Comparison of ENCODE assay signal across 20 cellular contexts in the genomic region with DNA sequence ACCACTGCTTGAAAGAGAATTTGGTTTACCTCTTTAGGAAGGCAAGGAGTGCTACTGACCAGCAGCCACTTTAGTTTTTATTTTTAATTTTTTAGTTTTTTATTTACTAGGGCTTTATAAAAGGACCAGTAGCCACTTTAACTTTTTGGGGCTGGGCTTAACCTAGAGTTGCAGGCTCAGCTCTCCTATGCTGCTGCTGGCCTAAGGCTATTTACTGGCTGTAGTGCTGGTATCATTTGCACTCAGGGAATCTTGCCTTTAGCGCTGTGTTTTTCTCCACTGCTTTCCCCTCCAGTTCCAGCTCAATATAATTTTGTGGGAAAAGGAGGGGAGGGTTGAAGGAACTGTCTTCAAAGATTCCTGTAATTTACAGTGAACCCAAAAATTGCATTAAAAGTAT. TPM values are rescaled to one million over a fixed set of nuclear protein-coding genes. Genes with fewer than 3 reads are reported as not detected.
DNase-seq lines count a peak whose midpoint lies in the region; FAIRE-seq and TF ChIP-seq lines count a peak whose summit lies in the region.
"Had no signal": no experiment of that assay in that cellular context is flagged by ENCODE, and none has a peak within 500 bp of the region (broad histone marks: within the 10 kb centered on the region; RNA-seq: fewer than 3 reads in every experiment).

No MANE protein-coding gene starts in this region.

- intact Hi-C loops in endothelial cell of umbilical vein (cut with micrococcal nuclease) = no loop called here

- POLR2A ChIA-PET in endothelial cell of umbilical vein (lab: Charles Lee) = interaction anchor here (1.0 kb wide), 1 partner anchor 10 kb away, joined by 3 read pairs; no protein-coding TSS in a partner anchor

- H3K14ac ChIP-seq in trophoblast cell (ENCODE audit: low read length) = no peak overlapping the region

- H2BK120ac ChIP-seq in trophoblast cell (ENCODE audit: insufficient read depth, low read length, poor library complexity) = no peak overlapping the region

- H4K20me1 ChIP-seq in endothelial cell of umbilical vein (replicated peaks; ENCODE audit: control insufficient read depth, extremely low read depth, insufficient read depth, low read length) = no peaks in the 10 kb centered on the region

- no peak overlapping the region for H3K4me3 ChIP-seq in H7 (ENCODE audit: insufficient read depth, low read depth, low read length)
- H3K4me3 ChIP-seq in endothelial cell of umbilical vein (replicated peaks in 1 of 3; ENCODE audit: insufficient read depth in 1 of 3, low read depth in 1 of 3, low read length in 3 of 3) = no peak overlapping the region
- no peak overlapping the region for H3K4me3 ChIP-seq in trophoblast cell (ENCODE audit: low read depth, low read length)
- H3K4me3 ChIP-seq: A549; BLaER1 treated with 17β-estradiol and CSF1 and Interleukin-3, amounts not matched to agents 10 nM and 100 nM had no signal

- TF ChIP-seq POLR2A in endothelial cell of umbilical vein (IDR thresholded peaks at IDR 0.05; ENCODE audit: low read depth, low read length) = no peak

- H3K27me3 ChIP-seq in H7 (ENCODE audit: control insufficient read depth, insufficient read depth, low read length) (no peaks in the 10 kb centered on the region), endothelial cell of umbilical vein (ENCODE audit: control insufficient read depth in 2 of 2, insufficient read depth in 2 of 2, low read length in 2 of 2) (no peaks in the 10 kb centered on the region), trophoblast cell (ENCODE audit: insufficient read depth, low read length) (no peaks in the 10 kb centered on the region)
- H3K27me3 ChIP-seq: BLaER1 treated with 17β-estradiol and CSF1 and Interleukin-3, amounts not matched to agents 10 nM and 100 nM had no signal

- CTCF ChIA-PET in endothelial cell of umbilical vein (lab: Charles Lee) = interaction anchor here (1.1 to 3.7 kb wide), 2 partner anchors 8 to 10 kb away, joined by 4 to 25 read pairs; no protein-coding TSS in a partner anchor

- H2AFZ ChIP-seq in endothelial cell of umbilical vein (ENCODE audit: low read depth, low read length) (no peak overlapping the region), trophoblast cell (ENCODE audit: insufficient read depth, low read length, poor library complexity) (no peak overlapping the region)

- no peaks in the 10 kb centered on the region for H3K79me1 ChIP-seq in trophoblast cell (ENCODE audit: low read length)

- H2BK12ac ChIP-seq in trophoblast cell (ENCODE audit: low read length) = no peak overlapping the region

- peak; percentile 1 for DNase-seq in H7
- no peak for DNase-seq in endothelial cell of umbilical vein (ENCODE audit: low read depth, low spot score)
- DNase-seq in trophoblast cell = peak; percentile 55 to 71
- DNase-seq in HUDEP-2 (lab: John Stamatoyannopoulos, UW; ENCODE audit: unreplicated experiment in 76 of 76) = no peak
- no peak for DNase-seq in NCI-H82 (lab: John Stamatoyannopoulos, UW)
- DNase-seq: AML-193; Caco-2; Calu3; CD4-positive, alpha-beta T cell; CD8-positive, alpha-beta T cell; DMS79 treated with DMSO at 0.1 percent for 48 hours; GF-D8 had no signal

- no peak overlapping the region for H4K12ac ChIP-seq in trophoblast cell (ENCODE audit: low read depth, low read length)

- no peak overlapping the region for H3K9ac ChIP-seq in endothelial cell of umbilical vein (replicated peaks; ENCODE audit: extremely low read depth, insufficient read depth, low read length)
- no peak overlapping the region for H3K9ac ChIP-seq in trophoblast cell (ENCODE audit: low read length)
- H3K9ac ChIP-seq: BLaER1 treated with 17β-estradiol and CSF1 and Interleukin-3, amounts not matched to agents 10 nM and 100 nM had no signal

- no peak overlapping the region for H4K91ac ChIP-seq in trophoblast cell (ENCODE audit: low read depth, low read length)

- H3K18ac ChIP-seq in trophoblast cell (ENCODE audit: low read length) = no peak overlapping the region

- dilution Hi-C loops in endothelial cell of umbilical vein (cut with MboI; ENCODE audit: extremely low pct_ligation_motif_present, low sequenced_read_pairs) = no loop called here

- peak overlapping the region; percentile 42 for H3K27ac ChIP-seq in endothelial cell of umbilical vein (ENCODE audit: insufficient read depth, low read depth, low read length)
- no peak overlapping the region for H3K27ac ChIP-seq in trophoblast cell (ENCODE audit: low read depth, low read length)
- H3K27ac ChIP-seq: 22Rv1; A549; BLaER1 treated with 17β-estradiol and CSF1 and Interleukin-3, amounts not matched to agents 10 nM and 100 nM; C4-2B had no signal

- no peak overlapping the region for H2BK5ac ChIP-seq in trophoblast cell (ENCODE audit: low read depth, low read length, poor library complexity)

- no peaks in the 10 kb centered on the region for H3K9me3 ChIP-seq in endothelial cell of umbilical vein (replicated peaks; ENCODE audit: control insufficient read depth, insufficient read depth, low read length)
- H3K9me3 ChIP-seq in trophoblast cell (ENCODE audit: insufficient read depth, low read depth, low read length) = peaks cover 4% of the 10 kb centered on the region
- H3K9me3 ChIP-seq: Caco-2 had no signal

- no TSS peak for BruUV-seq in endothelial cell of umbilical vein (replicated peaks; lab: Mats Ljungman, UMichigan)

- peaks cover 13% of the 10 kb centered on the region for H3K4me1 ChIP-seq in endothelial cell of umbilical vein (ENCODE audit: control insufficient read depth, extremely low read depth, insufficient read depth, low read length)
- peaks cover 0 to 7% of the 10 kb centered on the region in 2 experiments for H3K4me1 ChIP-seq in trophoblast cell (ENCODE audit: control insufficient read depth in 1 of 2, insufficient read depth in 2 of 2, low read length in 2 of 2)
- H3K4me1 ChIP-seq: A549, Caco-2 had no signal

- H3K79me2 ChIP-seq in endothelial cell of umbilical vein (ENCODE audit: control insufficient read depth, insufficient read depth, low read length) (no peaks in the 10 kb centered on the region), trophoblast cell (ENCODE audit: control insufficient read depth, insufficient read depth, low read length, poor library complexity) (no peaks in the 10 kb centered on the region)

- H3K9me1 ChIP-seq in endothelial cell of umbilical vein (replicated peaks; ENCODE audit: control insufficient read depth, extremely low read depth, insufficient read depth, low read length) = no peaks in the 10 kb centered on the region

- no peak overlapping the region for H3K23ac ChIP-seq in trophoblast cell (ENCODE audit: low read length)

- no peak overlapping the region for H3K4ac ChIP-seq in trophoblast cell (ENCODE audit: low read depth, low read length)

- WGBS in trophoblast cell (ENCODE audit: extremely low coverage, insufficient coverage, insufficient read length) = no CpG with 5 or more reads among the region's 1 CpG

- H3K36me3 ChIP-seq in H7 (replicated peaks; ENCODE audit: control insufficient read depth, insufficient read depth, low read length) (peaks cover 10% of the 10 kb centered on the region), endothelial cell of umbilical vein (ENCODE audit: control insufficient read depth in 2 of 2, extremely low read depth in 1 of 2, insufficient read depth in 2 of 2, low read length in 2 of 2) (peaks cover 21 to 38% of the 10 kb centered on the region in 2 experiments), trophoblast cell (ENCODE audit: control insufficient read depth in 1 of 2, insufficient read depth in 2 of 2, low read length in 2 of 2) (peaks cover 22 to 37% of the 10 kb centered on the region in 2 experiments)

- FAIRE-seq in endothelial cell of umbilical vein (lab: Jason Lieb, UNC) = no peak
- FAIRE-seq: A549, D721Med, G401.6, GM12891, GM19239 had no signal

- H2AK5ac ChIP-seq in trophoblast cell (ENCODE audit: low read length) = no peak overlapping the region

- H3K4me2 ChIP-seq in endothelial cell of umbilical vein (ENCODE audit: insufficient read depth, low read length) = no peak overlapping the region
- H3K4me2 ChIP-seq in trophoblast cell (ENCODE audit: low read length) = no peak overlapping the region
- H3K4me2 ChIP-seq: A549; BLaER1 treated with 17β-estradiol and CSF1 and Interleukin-3, amounts not matched to agents 10 nM and 100 nM had no signal

- H4K8ac ChIP-seq in trophoblast cell (ENCODE audit: low read depth, low read length) = no peak overlapping the region

- no peak for TF ChIP-seq CTCF in endothelial cell of umbilical vein (IDR thresholded peaks at IDR 0.05; ENCODE audit: extremely low read depth in 1 of 2, insufficient read depth in 1 of 2, low read depth in 1 of 2, low read length in 2 of 2)

TF ChIP-seq in endothelial cell of umbilical vein, 7 proteins besides CTCF, POLR2A, EP300 and RAD21 (continues in another document):
- TF ChIP-seq, protein P1, sequence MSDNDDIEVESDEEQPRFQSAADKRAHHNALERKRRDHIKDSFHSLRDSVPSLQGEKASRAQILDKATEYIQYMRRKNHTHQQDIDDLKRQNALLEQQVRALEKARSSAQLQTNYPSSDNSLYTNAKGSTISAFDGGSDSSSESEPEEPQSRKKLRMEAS (IDR thresholded peaks at IDR 0.05; ENCODE audit: insufficient read depth, insufficient read length) = no peak
- TF ChIP-seq JUN (IDR thresholded peaks at IDR 0.05; ENCODE audit: borderline replicate concordance, insufficient read depth, insufficient read length, low read depth) = no peak
- no peak for TF ChIP-seq MYC (IDR thresholded peaks at IDR 0.05; ENCODE audit: low read depth, low read length)

RNA-seq across cellular contexts. Expression of a gene that starts 13.4 kb away (rescaled TPM):
- total RNA-seq in H7 (2014; rRNA removed; shearing (Covaris generic)) = 36.1 and 38.0 TPM in 2 replicates
- total RNA-seq in endothelial cell of umbilical vein = 60.7 and 67.1 TPM in 2 replicates
- polyA plus RNA-seq in endothelial cell of umbilical vein = 67.5 and 81.3 TPM in 2 replicates
- 50.2 and 60.3 TPM in 2 replicates for polyA plus RNA-seq in endothelial cell of umbilical vein (2011; cell fraction: cytosol; rRNA removed)
- polyA plus RNA-seq in endothelial cell of umbilical vein (2011; cell fraction: nucleus; rRNA removed) = 161 and 206 TPM in 2 replicates
- 51.9 and 57.0 TPM in 2 replicates for polyA plus RNA-seq in endothelial cell of umbilical vein (2012)
- 74.0 and 76.0 TPM in 2 replicates for polyA minus RNA-seq in endothelial cell of umbilical vein
- 15.3 TPM for polyA minus RNA-seq in endothelial cell of umbilical vein (2011; cell fraction: cytosol; rRNA and poly(A)+ RNA removed)
- 57.5 and 66.8 TPM in 2 replicates for polyA minus RNA-seq in endothelial cell of umbilical vein (2011; cell fraction: nucleus; rRNA and poly(A)+ RNA removed)
- 16.8 and 17.5 TPM in 2 replicates for polyA plus RNA-seq in trophoblast cell (2013)

RNA-seq across cellular contexts. Expression of a gene that starts 18.4 kb away (rescaled TPM):
- total RNA-seq in H7 (2014; rRNA removed; shearing (Covaris generic)) = 9.5 and 10.6 TPM in 2 replicates
- 7.0 TPM in 2 replicates for total RNA-seq in endothelial cell of umbilical vein
- polyA plus RNA-seq in endothelial cell of umbilical vein = 11.8 and 13.7 TPM in 2 replicates
- polyA plus RNA-seq in endothelial cell of umbilical vein (2011; cell fraction: cytosol; rRNA removed) = 6.6 and 6.9 TPM in 2 replicates
- 63.3 and 69.4 TPM in 2 replicates for polyA plus RNA-seq in endothelial cell of umbilical vein (2011; cell fraction: nucleus; rRNA removed)
- polyA plus RNA-seq in endothelial cell of umbilical vein (2012) = 4.3 and 7.6 TPM in 2 replicates
- 3.7 and 4.3 TPM in 2 replicates for polyA minus RNA-seq in endothelial cell of umbilical vein
- 2.3 TPM for polyA minus RNA-seq in endothelial cell of umbilical vein (2011; cell fraction: cytosol; rRNA and poly(A)+ RNA removed)
- 7.3 and 8.6 TPM in 2 replicates for polyA minus RNA-seq in endothelial cell of umbilical vein (2011; cell fraction: nucleus; rRNA and poly(A)+ RNA removed)
- polyA plus RNA-seq in trophoblast cell (2013) = 1.3 and 1.5 TPM in 2 replicates

Comparison
In these comparisons a context has a peak if more than half of its experiments do, and no peak if none do; other contexts are left out.
1. DNase-seq: peak in H7 (single experiment) and trophoblast cell (2 of 2); none in endothelial cell of umbilical vein (single experiment), HUDEP-2 (0 of 76) and NCI-H82 (single experiment).